12 cellular contexts compared by ENCODE assay signal in the genomic region with DNA sequence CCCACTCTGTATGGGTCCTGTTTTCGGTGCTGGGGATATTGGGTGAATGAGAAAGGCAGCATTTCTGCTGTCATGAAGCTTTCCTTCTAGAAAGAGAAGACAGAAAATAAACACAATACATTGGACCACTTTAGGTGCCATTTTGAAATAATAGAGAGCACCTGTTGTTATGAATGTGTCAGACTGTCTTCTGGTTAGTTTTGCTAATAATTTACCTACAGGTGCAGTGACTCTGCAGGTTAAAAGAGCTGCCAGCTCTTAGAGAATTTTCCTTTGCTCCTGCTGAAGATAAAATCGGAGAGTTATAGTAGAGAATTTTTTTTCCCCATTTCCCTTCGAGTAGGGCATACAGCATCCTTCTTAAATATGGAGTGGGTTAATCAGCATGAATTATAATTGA.
"Had no signal": no experiment of that assay in that cellular context is flagged by ENCODE, and none has a peak within 500 bp of the region (broad histone marks: within the 10 kb centered on the region; RNA-seq: fewer than 3 reads in every experiment).

No MANE protein-coding gene starts in this region.

- H3K4me3 ChIP-seq: coronary artery, gastroesophageal sphincter had no signal

- H3K36me3 ChIP-seq: gastroesophageal sphincter had no signal

- H3K9me3 Mint-ChIP-seq: activated CD8-positive, alpha-beta T cell treated with anti-CD3 and anti-CD28 coated beads for 36 hours; activated naive CD8-positive, alpha-beta T cell treated with anti-CD3 and anti-CD28 coated beads, Interleukin-2, amount 50 U/mL, for 24 hours had no signal

- H3K27me3 ChIP-seq: gastroesophageal sphincter had no signal

- H3K4me3 Mint-ChIP-seq: activated CD8-positive, alpha-beta T cell treated with anti-CD3 and anti-CD28 coated beads for 36 hours; activated naive CD8-positive, alpha-beta T cell treated with anti-CD3 and anti-CD28 coated beads, Interleukin-2, amount 50 U/mL, for 24 hours had no signal

- ATAC-seq: activated CD8-positive, alpha-beta T cell treated with anti-CD3 and anti-CD28 coated beads for 36 hours; activated naive CD8-positive, alpha-beta T cell treated with anti-CD3 and anti-CD28 coated beads, Interleukin-2, amount 50 U/mL, for 24 hours; gastroesophageal sphincter had no signal

- H3K27ac ChIP-seq: coronary artery, gastroesophageal sphincter had no signal

- H3K9me3 ChIP-seq: gastroesophageal sphincter had no signal

- DNase-seq: activated CD4-positive, alpha-beta T cell treated with anti-CD3 and anti-CD28 coated beads for 4 hours; activated CD8-positive, alpha-beta memory T cell treated with anti-CD3 and anti-CD28 coated beads, Interleukin-2, amount 50 U/mL, for 48 hours; activated CD8-positive, alpha-beta T cell treated with anti-CD3 and anti-CD28 coated beads for 36 hours; activated naive CD4-positive, alpha-beta T cell; activated naive CD8-positive, alpha-beta T cell treated with anti-CD3 and anti-CD28 coated beads, Interleukin-2, amount 50 U/mL, for 24 hours; effector CD4-positive, alpha-beta T cell; kidney; retina; stimulated activated CD4-positive, alpha-beta T cell treated with anti-CD3 and anti-CD28 coated beads, Interleukin-15, amount 100 ng/mL, for 24 hours; stimulated activated CD4-positive, alpha-beta T cell treated with anti-CD3 and anti-CD28 coated beads, Interleukin-4, amount 100 ng/mL, for 24 hours had no signal

- H3K4me1 Mint-ChIP-seq: activated naive CD8-positive, alpha-beta T cell treated with anti-CD3 and anti-CD28 coated beads, Interleukin-2, amount 50 U/mL, for 24 hours had no signal

- H3K27ac Mint-ChIP-seq: activated CD8-positive, alpha-beta T cell treated with anti-CD3 and anti-CD28 coated beads for 36 hours; activated naive CD8-positive, alpha-beta T cell treated with anti-CD3 and anti-CD28 coated beads, Interleukin-2, amount 50 U/mL, for 24 hours had no signal

- H3K4me1 ChIP-seq: gastroesophageal sphincter had no signal
